In genomic region chr16:89473136-89473712, GRCh38 we compare ENCODE assay signal across 1 cellular context.
TF ChIP-seq lines count a peak whose summit lies in the region.

No MANE protein-coding gene starts in this region.

TF ChIP-seq in IMR-90, 13 proteins besides CTCF, POLR2A, EP300 and RAD21:
- TF ChIP-seq ELK1 (IDR thresholded peaks at IDR 0.05; ENCODE audit: borderline replicate concordance, low read depth, low read length) (no peak), RFX5 (IDR thresholded peaks at IDR 0.05; ENCODE audit: low read depth, low read length) (no peak), NFE2L2 (IDR thresholded peaks at IDR 0.05; ENCODE audit: low read depth, low read length) (no peak), FOS (IDR thresholded peaks at IDR 0.05; ENCODE audit: low read depth, low read length) (no peak), USF2 (IDR thresholded peaks at IDR 0.05; ENCODE audit: low read depth, low read length) (no peak), SMC3 (IDR thresholded peaks at IDR 0.05; ENCODE audit: low read depth, low read length) (no peak), BHLHE40 (IDR thresholded peaks at IDR 0.05; ENCODE audit: low read depth, low read length) (no peak), MXI1 (IDR thresholded peaks at IDR 0.05; ENCODE audit: borderline replicate concordance, low read depth, low read length) (no peak), CEBPB (IDR thresholded peaks at IDR 0.05; ENCODE audit: low read depth, low read length) (no peak), MAZ (IDR thresholded peaks at IDR 0.05; ENCODE audit: borderline replicate concordance, low read depth, low read length) (no peak), MAFK (IDR thresholded peaks at IDR 0.05; ENCODE audit: low read depth, low read length) (no peak), RCOR1 (IDR thresholded peaks at IDR 0.05; ENCODE audit: insufficient replicate concordance, low read length) (no peak), CHD1 (IDR thresholded peaks at IDR 0.05; ENCODE audit: low read depth, low read length) (no peak)
TF ChIP-seq in IMR-90: peak in this region for 0.
